Comparison of ENCODE assay signal across 1 cellular context in the genomic region with DNA sequence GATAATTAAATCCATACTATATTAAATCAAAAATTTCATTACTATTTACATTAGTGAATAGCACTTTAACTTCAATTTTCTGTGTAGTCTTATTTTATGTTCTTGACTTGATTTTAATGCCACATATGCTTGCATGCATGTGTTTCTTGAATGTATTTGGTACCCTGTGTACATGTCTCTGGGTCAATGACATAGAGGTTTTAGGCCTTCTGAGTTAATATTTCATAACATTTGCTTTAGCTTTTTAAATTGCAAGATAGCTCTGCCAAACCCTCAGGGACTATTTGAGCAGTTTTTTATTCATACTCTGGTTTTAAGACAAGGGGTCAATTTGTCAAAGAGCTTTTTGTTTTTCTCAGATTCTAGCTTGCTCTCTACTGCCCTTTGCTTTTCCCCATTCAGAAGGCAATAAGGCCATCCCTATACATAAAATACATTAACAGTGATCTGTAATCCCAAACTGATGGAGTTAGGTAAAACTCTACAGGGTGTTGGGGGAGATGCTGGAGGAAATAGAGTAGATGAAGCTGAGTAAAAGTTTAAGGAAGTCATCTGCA.
TF ChIP-seq lines count a peak whose summit lies in the region.

No MANE protein-coding gene starts in this region.

TF ChIP-seq in A549, 52 proteins besides CTCF, POLR2A, EP300 and RAD21 (continued from another document):
- TF ChIP-seq FOXS1 (CRISPR knock-in tag; IDR thresholded peaks at IDR 0.05), result no peak
